ENCODE assay signal across 1 cellular context in the genomic region with DNA sequence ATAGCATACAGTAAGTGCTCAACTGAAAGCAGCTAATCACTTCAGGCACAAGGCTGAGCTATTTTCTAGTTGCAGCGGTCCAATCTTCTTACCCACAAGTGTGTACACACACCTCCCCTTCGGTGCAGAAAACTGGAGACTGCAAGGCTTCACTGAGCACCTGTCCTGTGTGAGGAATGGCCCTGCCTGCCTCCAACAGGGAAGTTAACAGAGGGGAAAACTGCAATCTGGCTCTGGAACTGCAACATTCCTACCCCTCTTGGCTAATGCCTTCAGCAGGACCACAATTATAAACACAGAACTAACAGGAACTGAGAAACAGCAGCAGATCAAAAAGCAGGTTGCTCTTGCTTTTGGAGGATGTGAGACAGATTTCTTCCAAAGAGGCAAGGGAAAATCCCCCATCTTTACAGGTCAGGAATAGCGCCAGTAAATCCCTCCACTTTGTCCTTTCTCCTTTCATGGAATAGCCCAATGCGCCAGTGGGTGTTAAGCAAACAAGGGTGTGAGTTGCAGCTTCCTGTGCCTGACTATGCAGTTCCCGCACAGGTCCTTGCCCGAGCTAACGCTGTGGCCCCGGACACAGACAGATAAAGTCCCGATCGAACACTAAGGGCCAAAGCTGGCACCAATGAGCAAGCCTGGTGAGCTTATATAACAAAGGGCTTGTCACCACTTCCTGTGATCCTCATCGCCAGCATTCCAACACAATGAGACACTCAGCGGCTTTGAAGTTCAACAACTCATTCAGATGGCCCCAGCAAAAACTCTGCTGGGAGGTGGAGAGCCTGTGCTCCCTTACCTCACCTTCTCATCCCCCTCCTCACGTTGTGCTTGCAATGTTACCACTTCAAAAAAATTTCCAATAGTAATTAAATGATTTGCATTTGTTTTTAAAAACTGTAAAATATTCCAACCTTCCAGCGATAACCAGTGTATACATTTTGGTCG.
TF ChIP-seq lines count a peak whose summit lies in the region.

No MANE protein-coding gene starts in this region.

TF ChIP-seq in GM23338, 12 proteins besides CTCF, POLR2A, EP300 and RAD21 (continued from another document):
- no peak for TF ChIP-seq NANOG (IDR thresholded peaks at IDR 0.05; ENCODE audit: borderline replicate concordance)
- TF ChIP-seq, protein P1, sequence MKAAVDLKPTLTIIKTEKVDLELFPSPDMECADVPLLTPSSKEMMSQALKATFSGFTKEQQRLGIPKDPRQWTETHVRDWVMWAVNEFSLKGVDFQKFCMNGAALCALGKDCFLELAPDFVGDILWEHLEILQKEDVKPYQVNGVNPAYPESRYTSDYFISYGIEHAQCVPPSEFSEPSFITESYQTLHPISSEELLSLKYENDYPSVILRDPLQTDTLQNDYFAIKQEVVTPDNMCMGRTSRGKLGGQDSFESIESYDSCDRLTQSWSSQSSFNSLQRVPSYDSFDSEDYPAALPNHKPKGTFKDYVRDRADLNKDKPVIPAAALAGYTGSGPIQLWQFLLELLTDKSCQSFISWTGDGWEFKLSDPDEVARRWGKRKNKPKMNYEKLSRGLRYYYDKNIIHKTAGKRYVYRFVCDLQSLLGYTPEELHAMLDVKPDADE (IDR thresholded peaks at IDR 0.05) = no peak
TF ChIP-seq in GM23338: peak in this region for 1.
